Comparison of ENCODE assay signal across 1 cellular context in the genomic region with DNA sequence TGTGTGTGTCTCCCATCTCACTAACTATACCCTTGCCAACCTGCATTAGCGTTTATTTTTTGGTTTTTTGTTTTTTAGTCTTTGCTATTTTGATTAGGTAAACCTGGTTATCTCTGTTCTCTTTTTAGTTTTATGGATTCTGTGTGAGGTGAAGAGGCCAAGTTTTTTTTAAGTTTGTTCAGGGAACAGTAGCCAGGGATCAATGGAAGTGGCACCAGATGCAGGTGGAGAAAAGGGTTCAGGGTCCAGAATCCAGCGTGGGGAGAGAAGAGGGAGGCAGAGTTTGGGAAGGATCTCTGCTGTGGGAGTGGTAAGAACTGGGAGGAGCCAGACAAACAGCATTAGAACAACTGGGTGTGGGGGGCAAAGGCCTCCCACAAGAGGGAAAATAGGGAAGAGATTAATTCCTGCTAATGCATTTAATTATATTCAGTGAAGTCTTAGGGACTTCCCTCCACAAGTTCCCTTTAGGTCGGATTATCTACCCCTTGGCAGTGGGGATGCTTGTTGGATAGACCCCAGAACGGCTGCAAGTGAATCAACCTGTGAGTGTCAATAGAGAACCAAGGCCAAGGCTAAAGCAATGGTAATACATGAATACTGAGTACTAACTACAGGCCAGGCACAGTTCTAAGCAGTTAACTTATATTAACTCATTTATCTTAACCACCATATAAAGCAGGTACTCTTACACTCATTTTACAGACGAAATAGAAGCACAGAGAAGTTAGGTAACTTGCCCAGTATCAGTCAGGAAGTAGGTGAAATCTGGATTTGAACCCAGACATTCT.
A peak's percentile ranks its signal among the peaks of the same experiment; 100 is the strongest.
TF ChIP-seq lines count a peak whose summit lies in the region.

No MANE protein-coding gene starts in this region.

TF ChIP-seq in HepG2, 621 proteins besides CTCF, POLR2A, EP300 and RAD21 (continued from another document and continues in another):
- TF ChIP-seq ZNF710 (CRISPR knock-in tag; IDR thresholded peaks at IDR 0.05; ENCODE audit: borderline replicate concordance) (peak; percentile 46; the same call in 1 of the 2 replicates), ZNF788 (CRISPR knock-in tag; IDR thresholded peaks at IDR 0.05; ENCODE audit: borderline replicate concordance) (0 out of 2 replicates have a peak, but pooled peaks have one; percentile 34), CSRNP1 (CRISPR knock-in tag; IDR thresholded peaks at IDR 0.05) (no peak), SIX4 (CRISPR knock-in tag; IDR thresholded peaks at IDR 0.05) (no peak; the same call in 1 of the 2 replicates), ZNF607 (CRISPR knock-in tag; IDR thresholded peaks at IDR 0.05; ENCODE audit: borderline replicate concordance) (0 out of 2 replicates have a peak, but pooled peaks have one; percentile 26), ADNP (CRISPR knock-in tag; IDR thresholded peaks at IDR 0.05) (no peak), MTF2 (CRISPR knock-in tag; IDR thresholded peaks at IDR 0.05; ENCODE audit: borderline replicate concordance) (no peak), NFATC3 (CRISPR knock-in tag; IDR thresholded peaks at IDR 0.05) (no peak), ZNF101 (CRISPR knock-in tag; IDR thresholded peaks at IDR 0.05; ENCODE audit: borderline replicate concordance, low read depth) (no peak), ZNF263 (CRISPR knock-in tag; IDR thresholded peaks at IDR 0.05) (no peak), ZNF335 (CRISPR knock-in tag; IDR thresholded peaks at IDR 0.05) (no peak), TEAD3 (CRISPR knock-in tag; optimal IDR thresholded peaks at IDR 0.05; ENCODE audit: borderline replicate concordance) (peak; percentile 33), BRCA1 (CRISPR knock-in tag; IDR thresholded peaks at IDR 0.05) (no peak), ZZZ3 (CRISPR knock-in tag; IDR thresholded peaks at IDR 0.05; ENCODE audit: borderline replicate concordance) (0 out of 2 replicates have a peak, but pooled peaks have one; percentile 19), ELF3 (CRISPR knock-in tag; IDR thresholded peaks at IDR 0.05) (0 out of 2 replicates have a peak, but pooled peaks have one; percentile 39), NPAS2 (CRISPR knock-in tag; IDR thresholded peaks at IDR 0.05; ENCODE audit: borderline replicate concordance) (no peak), ARNT (IDR thresholded peaks at IDR 0.05) (no peak), GFI1 (CRISPR knock-in tag; IDR thresholded peaks at IDR 0.05; ENCODE audit: borderline replicate concordance) (no peak), ZNF790 (CRISPR knock-in tag; IDR thresholded peaks at IDR 0.05; ENCODE audit: borderline replicate concordance) (no peak), NFE2L2 (IDR thresholded peaks at IDR 0.05; ENCODE audit: low read length) (no peak), ZSCAN29 (CRISPR knock-in tag; conservative IDR thresholded peaks at IDR 0.05) (peak; percentile 58; the same call in 1 of the 2 replicates), GATAD2A (CRISPR knock-in tag; IDR thresholded peaks at IDR 0.05) (peak; percentile 83), ZNF891 (CRISPR knock-in tag; IDR thresholded peaks at IDR 0.05) (no peak), EEA1 (CRISPR knock-in tag; IDR thresholded peaks at IDR 0.05; ENCODE audit: borderline replicate concordance) (no peak), PITX1 (CRISPR knock-in tag; IDR thresholded peaks at IDR 0.05) (peak; percentile 69), SP140L (CRISPR knock-in tag; IDR thresholded peaks at IDR 0.05; ENCODE audit: borderline replicate concordance) (no peak), FOXM1 (CRISPR knock-in tag; IDR thresholded peaks at IDR 0.05) (no peak), ZNF484 (CRISPR knock-in tag; IDR thresholded peaks at IDR 0.05; ENCODE audit: borderline replicate concordance, low read depth) (no peak), CEBPG (CRISPR knock-in tag; IDR thresholded peaks at IDR 0.05) (no peak), HDAC2 (CRISPR knock-in tag; IDR thresholded peaks at IDR 0.05) (peak; percentile 34; the same call in 1 of the 2 replicates), PATZ1 (CRISPR knock-in tag; IDR thresholded peaks at IDR 0.05) (peak; percentile 19; the same call in 1 of the 2 replicates), ZNF577 (CRISPR knock-in tag; IDR thresholded peaks at IDR 0.05; ENCODE audit: borderline replicate concordance, low read depth) (no peak), ZFP41 (CRISPR knock-in tag; IDR thresholded peaks at IDR 0.05; ENCODE audit: borderline replicate concordance) (no peak), ARNT2 (CRISPR knock-in tag; IDR thresholded peaks at IDR 0.05; ENCODE audit: low read depth) (no peak), BCL6 (CRISPR knock-in tag; IDR thresholded peaks at IDR 0.05) (peak; percentile 70), ZFP37 (CRISPR knock-in tag; IDR thresholded peaks at IDR 0.05; ENCODE audit: borderline replicate concordance) (no peak), ZNF441 (CRISPR knock-in tag; IDR thresholded peaks at IDR 0.05; ENCODE audit: borderline replicate concordance) (no peak), RBM22 (optimal IDR thresholded peaks at IDR 0.05; ENCODE audit: low read length) (no peak), NR1H2 (CRISPR knock-in tag; IDR thresholded peaks at IDR 0.05; ENCODE audit: borderline replicate concordance, low read depth) (no peak), HNRNPLL (IDR thresholded peaks at IDR 0.05; ENCODE audit: low read depth, low read length, poor library complexity, severe bottlenecking) (no peak), DNMT3B (CRISPR knock-in tag; conservative IDR thresholded peaks at IDR 0.05) (no peak), ZNF510 (CRISPR knock-in tag; IDR thresholded peaks at IDR 0.05; ENCODE audit: low read depth) (peak; percentile 61; the same call in 1 of the 2 replicates), ASH2L (IDR thresholded peaks at IDR 0.05; ENCODE audit: insufficient read length, low read depth, low read length) (no peak), HNF1B (CRISPR knock-in tag; IDR thresholded peaks at IDR 0.05) (0 out of 2 replicates have a peak, but pooled peaks have one; percentile 39), SOX5 (CRISPR knock-in tag; IDR thresholded peaks at IDR 0.05; ENCODE audit: borderline replicate concordance) (peak; percentile 74)
- TF ChIP-seq, protein P1, sequence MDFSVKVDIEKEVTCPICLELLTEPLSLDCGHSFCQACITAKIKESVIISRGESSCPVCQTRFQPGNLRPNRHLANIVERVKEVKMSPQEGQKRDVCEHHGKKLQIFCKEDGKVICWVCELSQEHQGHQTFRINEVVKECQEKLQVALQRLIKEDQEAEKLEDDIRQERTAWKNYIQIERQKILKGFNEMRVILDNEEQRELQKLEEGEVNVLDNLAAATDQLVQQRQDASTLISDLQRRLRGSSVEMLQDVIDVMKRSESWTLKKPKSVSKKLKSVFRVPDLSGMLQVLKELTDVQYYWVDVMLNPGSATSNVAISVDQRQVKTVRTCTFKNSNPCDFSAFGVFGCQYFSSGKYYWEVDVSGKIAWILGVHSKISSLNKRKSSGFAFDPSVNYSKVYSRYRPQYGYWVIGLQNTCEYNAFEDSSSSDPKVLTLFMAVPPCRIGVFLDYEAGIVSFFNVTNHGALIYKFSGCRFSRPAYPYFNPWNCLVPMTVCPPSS (IDR thresholded peaks at IDR 0.05): no peak
- TF ChIP-seq, protein P2, sequence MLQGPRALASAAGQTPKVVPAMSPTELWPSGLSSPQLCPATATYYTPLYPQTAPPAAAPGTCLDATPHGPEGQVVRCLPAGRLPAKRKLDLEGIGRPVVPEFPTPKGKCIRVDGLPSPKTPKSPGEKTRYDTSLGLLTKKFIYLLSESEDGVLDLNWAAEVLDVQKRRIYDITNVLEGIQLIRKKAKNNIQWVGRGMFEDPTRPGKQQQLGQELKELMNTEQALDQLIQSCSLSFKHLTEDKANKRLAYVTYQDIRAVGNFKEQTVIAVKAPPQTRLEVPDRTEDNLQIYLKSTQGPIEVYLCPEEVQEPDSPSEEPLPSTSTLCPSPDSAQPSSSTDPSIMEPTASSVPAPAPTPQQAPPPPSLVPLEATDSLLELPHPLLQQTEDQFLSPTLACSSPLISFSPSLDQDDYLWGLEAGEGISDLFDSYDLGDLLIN (CRISPR knock-in tag; IDR thresholded peaks at IDR 0.05; ENCODE audit: borderline replicate concordance): no peak
- TF ChIP-seq, protein P3, sequence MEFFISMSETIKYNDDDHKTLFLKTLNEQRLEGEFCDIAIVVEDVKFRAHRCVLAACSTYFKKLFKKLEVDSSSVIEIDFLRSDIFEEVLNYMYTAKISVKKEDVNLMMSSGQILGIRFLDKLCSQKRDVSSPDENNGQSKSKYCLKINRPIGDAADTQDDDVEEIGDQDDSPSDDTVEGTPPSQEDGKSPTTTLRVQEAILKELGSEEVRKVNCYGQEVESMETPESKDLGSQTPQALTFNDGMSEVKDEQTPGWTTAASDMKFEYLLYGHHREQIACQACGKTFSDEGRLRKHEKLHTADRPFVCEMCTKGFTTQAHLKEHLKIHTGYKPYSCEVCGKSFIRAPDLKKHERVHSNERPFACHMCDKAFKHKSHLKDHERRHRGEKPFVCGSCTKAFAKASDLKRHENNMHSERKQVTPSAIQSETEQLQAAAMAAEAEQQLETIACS (CRISPR knock-in tag; IDR thresholded peaks at IDR 0.05): no peak
- TF ChIP-seq, protein P4, sequence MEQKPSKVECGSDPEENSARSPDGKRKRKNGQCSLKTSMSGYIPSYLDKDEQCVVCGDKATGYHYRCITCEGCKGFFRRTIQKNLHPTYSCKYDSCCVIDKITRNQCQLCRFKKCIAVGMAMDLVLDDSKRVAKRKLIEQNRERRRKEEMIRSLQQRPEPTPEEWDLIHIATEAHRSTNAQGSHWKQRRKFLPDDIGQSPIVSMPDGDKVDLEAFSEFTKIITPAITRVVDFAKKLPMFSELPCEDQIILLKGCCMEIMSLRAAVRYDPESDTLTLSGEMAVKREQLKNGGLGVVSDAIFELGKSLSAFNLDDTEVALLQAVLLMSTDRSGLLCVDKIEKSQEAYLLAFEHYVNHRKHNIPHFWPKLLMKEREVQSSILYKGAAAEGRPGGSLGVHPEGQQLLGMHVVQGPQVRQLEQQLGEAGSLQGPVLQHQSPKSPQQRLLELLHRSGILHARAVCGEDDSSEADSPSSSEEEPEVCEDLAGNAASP (CRISPR knock-in tag; IDR thresholded peaks at IDR 0.05; ENCODE audit: borderline replicate concordance): peak; percentile 73; the same call in 1 of the 2 replicates
